Comparison of ENCODE assay signal across 9 cellular contexts in the genomic region with DNA sequence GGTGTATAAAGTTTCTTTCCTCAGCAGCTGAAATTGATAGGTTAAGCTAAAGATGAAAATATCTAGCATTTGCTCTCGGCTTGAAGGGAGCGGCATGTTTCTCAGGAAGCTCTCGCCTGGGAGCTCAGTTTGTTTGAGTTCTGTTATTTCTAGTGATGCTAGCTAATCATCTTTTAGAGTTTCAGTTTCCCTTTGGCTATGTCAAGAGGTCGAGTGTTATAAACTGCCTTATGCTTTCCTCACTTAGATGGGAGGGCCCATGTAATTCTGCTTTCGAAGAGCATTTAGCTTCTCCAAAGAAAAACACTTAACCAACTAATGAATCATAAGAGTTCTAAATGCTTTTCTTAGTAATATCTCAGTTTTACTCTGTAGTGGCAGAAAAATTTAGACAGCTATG. TPM values are rescaled to one million over a fixed set of nuclear protein-coding genes. Genes with fewer than 3 reads are reported as not detected.
DNase-seq lines count a peak whose midpoint lies in the region; ATAC-seq and TF ChIP-seq lines count a peak whose summit lies in the region.
"Had no signal": no experiment of that assay in that cellular context is flagged by ENCODE, and none has a peak within 500 bp of the region (broad histone marks: within the 10 kb centered on the region; RNA-seq: fewer than 3 reads in every experiment).

No MANE protein-coding gene starts in this region.

- H3K27me3 Mint-ChIP-seq in activated CD4-positive, alpha-beta T cell treated with anti-CD3 and anti-CD28 coated beads, Interleukin-2, amount 10 ng/mL, durations not matched to agents 7 days and 5 days = no peaks in the 10 kb centered on the region

- no peaks in the 10 kb centered on the region for H3K9me2 ChIP-seq in hepatocyte (replicated peaks; ENCODE audit: insufficient read depth)

- H3K36me3 ChIP-seq in hepatocyte (replicated peaks; ENCODE audit: insufficient read depth, low read depth) (no peaks in the 10 kb centered on the region), urinary bladder (ENCODE audit: insufficient read depth) (no peaks in the 10 kb centered on the region)

- no peak for TF ChIP-seq POLR2A in erythroblast (IDR thresholded peaks at IDR 0.05; ENCODE audit: low read length)

- H4K20me1 ChIP-seq in hepatocyte (ENCODE audit: insufficient read depth, poor library complexity, severe bottlenecking) = no peaks in the 10 kb centered on the region

- CTCF ChIA-PET in activated CD4-positive, alpha-beta T cell treated with anti-CD3 and anti-CD28 coated beads, Interleukin-2, amount 10 ng/mL, durations not matched to agents 7 days and 5 days (lab: Charles Lee) = interaction anchor here (1.2 to 1.7 kb wide), 4 partner anchors 19 to 70 kb away, joined by 3 to 6 read pairs (median 4); no protein-coding TSS in a partner anchor

- H3K27ac Mint-ChIP-seq in activated CD4-positive, alpha-beta T cell treated with anti-CD3 and anti-CD28 coated beads, Interleukin-2, amount 10 ng/mL, durations not matched to agents 7 days and 5 days = peak overlapping the region; percentile 89

- peak overlapping the region; percentile 53 for H3K4me2 ChIP-seq in hepatocyte

- no peaks in the 10 kb centered on the region for H3K79me2 ChIP-seq in hepatocyte

- no peak overlapping the region for H2AFZ ChIP-seq in hepatocyte

- H3K4me3 Mint-ChIP-seq in activated CD4-positive, alpha-beta T cell treated with anti-CD3 and anti-CD28 coated beads, Interleukin-2, amount 10 ng/mL, durations not matched to agents 7 days and 5 days = peak overlapping the region; percentile 69

- peaks cover 13% of the 10 kb centered on the region for H3K9me3 Mint-ChIP-seq in activated CD4-positive, alpha-beta T cell treated with anti-CD3 and anti-CD28 coated beads, Interleukin-2, amount 10 ng/mL, durations not matched to agents 7 days and 5 days

- no peaks in the 10 kb centered on the region for H3K27me3 ChIP-seq in hepatocyte

- no peaks in the 10 kb centered on the region for H3K9me3 ChIP-seq in hepatocyte (ENCODE audit: low read depth)

- H3K36me3 Mint-ChIP-seq in activated CD4-positive, alpha-beta T cell treated with anti-CD3 and anti-CD28 coated beads, Interleukin-2, amount 10 ng/mL, durations not matched to agents 7 days and 5 days (ENCODE audit: low read depth) = peaks cover 11% of the 10 kb centered on the region

- peaks cover 46% of the 10 kb centered on the region for H3K4me1 Mint-ChIP-seq in activated CD4-positive, alpha-beta T cell treated with anti-CD3 and anti-CD28 coated beads, Interleukin-2, amount 10 ng/mL, durations not matched to agents 7 days and 5 days

- DNase-seq in A172 (ENCODE audit: low spot score) (peak; percentile 30), hepatocyte (ENCODE audit: low spot score) (no peak), ACHN (no peak), erythroblast (lab: John Stamatoyannopoulos, UW) (no peak)
- DNase-seq in activated CD4-positive, alpha-beta T cell treated with anti-CD3 and anti-CD28 coated beads, Interleukin-2, amount 10 ng/mL, durations not matched to agents 7 days and 5 days = peak; percentile 46

- no peak for TF ChIP-seq CTCF in hepatocyte (IDR thresholded peaks at IDR 0.05; ENCODE audit: poor library complexity)

- WGBS in hepatocyte (ENCODE audit: low lambda C conversion rate, missing lambda C conversion rate) = 70% methylated on average over 5 of the region's 5 CpGs
- WGBS in urinary bladder = 21% methylated on average over 5 of the region's 5 CpGs

- H3K27ac ChIP-seq in hepatocyte (no peak overlapping the region), urinary bladder (ENCODE audit: low read depth) (peak overlapping the region; percentile 38)

- H3K4me1 ChIP-seq in hepatocyte (ENCODE audit: insufficient read depth) = no peaks in the 10 kb centered on the region
- H3K4me1 ChIP-seq in urinary bladder (ENCODE audit: insufficient read depth) = no peaks in the 10 kb centered on the region

- POLR2A ChIA-PET in activated CD4-positive, alpha-beta T cell treated with anti-CD3 and anti-CD28 coated beads, Interleukin-2, amount 10 ng/mL, durations not matched to agents 7 days and 5 days (lab: Charles Lee) = interaction anchor here (1.0 kb wide), 1 partner anchor 10 kb away, joined by 4 read pairs; no protein-coding TSS in a partner anchor

- in situ Hi-C loops in ACHN (cut with HindIII; ENCODE audit: low pct_ligation_motif_present, low pct_unique_long_range_greater_than_20kb, low sequenced_read_pairs) = no loop called here

- ATAC-seq in GM18870 (IDR thresholded peaks at IDR 0.05; ENCODE audit: unreplicated experiment) (peak; percentile 100), HG03045 (IDR thresholded peaks at IDR 0.05; ENCODE audit: unreplicated experiment) (peak; percentile 94)

- H3K4me3 ChIP-seq in hepatocyte (no peak overlapping the region), urinary bladder (ENCODE audit: low read depth, low read length) (no peak overlapping the region)

RNA-seq across cellular contexts. Expression of gene PLCL1, which starts 33.6 kb away (rescaled TPM):
- not detected in 2 replicates for total RNA-seq in A172 (2014; rRNA removed; shearing (Covaris generic))
- total RNA-seq in activated CD4-positive, alpha-beta T cell treated with anti-CD3 and anti-CD28 coated beads, Interleukin-2, amount 10 ng/mL, durations not matched to agents 7 days and 5 days = 1 to 10 TPM; 1.6 to 1.8 TPM
- total RNA-seq in hepatocyte (2.2 and 2.4 TPM in 2 replicates), urinary bladder (17.8 TPM)
- polyA plus RNA-seq in hepatocyte (0.37 and 0.43 TPM in 2 replicates), urinary bladder (6.0 TPM)

RNA-seq across cellular contexts. Expression of gene BOLL, which starts 52.9 kb away (rescaled TPM):
- not detected in 2 replicates for total RNA-seq in A172 (2014; rRNA removed; shearing (Covaris generic))
- not detected for total RNA-seq in activated CD4-positive, alpha-beta T cell treated with anti-CD3 and anti-CD28 coated beads, Interleukin-2, amount 10 ng/mL, durations not matched to agents 7 days and 5 days
- total RNA-seq in hepatocyte (not detected in 2 replicates), urinary bladder (0.11 TPM)
- polyA plus RNA-seq in hepatocyte (not detected in 2 replicates), urinary bladder (not detected)
- polyA plus RNA-seq: adipose tissue had no signal

Comparison
In these comparisons a context has a peak if more than half of its experiments do, and no peak if none do; other contexts are left out.
1. DNase-seq: peak in A172 (single experiment) and activated CD4-positive, alpha-beta T cell treated with anti-CD3 and anti-CD28 coated beads, Interleukin-2, amount 10 ng/mL, durations not matched to agents 7 days and 5 days (single experiment); none in hepatocyte (single experiment), ACHN (single experiment) and erythroblast (0 of 2).